In genomic region chr1:65264197-65264929, GRCh38 we compare ENCODE assay signal across 8 cellular contexts. TPM values are rescaled to one million over a fixed set of nuclear protein-coding genes. Genes with fewer than 3 reads are reported as not detected.
DNase-seq lines count a peak whose midpoint lies in the region; ATAC-seq, FAIRE-seq and TF ChIP-seq lines count a peak whose summit lies in the region.

No MANE protein-coding gene starts in this region.

- BruUV-seq in GM12878 (replicated peaks; lab: Mats Ljungman, UMichigan) = no TSS peak

- TF ChIP-seq RAD21 in GM12878 (IDR thresholded peaks at IDR 0.05; ENCODE audit: insufficient read depth, low read depth, low read length) = no peak

- 60% methylated on average over 15 of the region's 15 CpGs for WGBS in GM12878 (ENCODE audit: insufficient coverage, insufficient replicate concordance, low lambda C conversion rate, missing lambda C conversion rate)
- WGBS in small intestine, 3 donors = 12 to 17% (median 13%) methylated on average over 15 of the region's 15 CpGs

- SMC1A ChIA-PET in GM12878 (lab: Charles Lee; ENCODE audit: uncharacterized antibody, unreplicated experiment) = no interaction called here

- FAIRE-seq in GM12878 (lab: Jason Lieb, UNC) = no peak
- no peak for FAIRE-seq in small intestine (lab: Jason Lieb, UNC)

- H4K20me1 ChIP-seq in GM12878 (ENCODE audit: control insufficient read depth, insufficient read depth) = no peaks in the 10 kb centered on the region

- H3K9ac ChIP-seq in GM12878 (ENCODE audit: control insufficient read depth, insufficient read depth, low read length) = no peak overlapping the region
- H3K9ac ChIP-seq in iPS-20b (ENCODE audit: low read depth, low read length) = no peak overlapping the region

- H3K9me3 ChIP-seq in GM12878 (replicated peaks; ENCODE audit: control insufficient read depth, insufficient read depth, low read length) (no peaks in the 10 kb centered on the region), iPS-20b (ENCODE audit: insufficient read depth, low read depth, low read length) (no peaks in the 10 kb centered on the region), small intestine (ENCODE audit: control insufficient read depth, low read depth) (no peaks in the 10 kb centered on the region)

- no peak overlapping the region for H2AFZ ChIP-seq in GM12878 (ENCODE audit: control insufficient read depth, low read depth, low read length)

- H3K4me2 ChIP-seq in GM12878 (ENCODE audit: control insufficient read depth, insufficient read depth) = peak overlapping the region; percentile 22; the same call in 1 of the 2 replicates

- TF ChIP-seq EP300 in GM12878 (IDR thresholded peaks at IDR 0.05; ENCODE audit: borderline replicate concordance in 1 of 2, control insufficient read depth in 1 of 2, low read depth in 2 of 2, low read length in 2 of 2) = no peak

- no peak for TF ChIP-seq POLR2A in GM12878 (IDR thresholded peaks at IDR 0.05; ENCODE audit: low read depth, low read length)

- TF ChIP-seq CTCF in GM12878 (IDR thresholded peaks at IDR 0.05 in 2 of 3, conservative IDR thresholded peaks at IDR 0.05 in 1 of 3; ENCODE audit: control insufficient read depth in 2 of 3, extremely low read depth in 1 of 3, insufficient read depth in 1 of 3, low read depth in 3 of 3, low read length in 3 of 3) = no peak

- H3K4me3 ChIP-seq in GM12878 (no peak overlapping the region), iPS-20b (ENCODE audit: low read length) (peak overlapping the region; percentile 81), small intestine (ENCODE audit: low read depth in 1 of 2, low read length in 2 of 2) (no peak overlapping the region)

- ATAC-seq in GM12878 (no peak), HG02610 (IDR thresholded peaks at IDR 0.05; ENCODE audit: unreplicated experiment) (no peak), HG02798 (IDR thresholded peaks at IDR 0.05; ENCODE audit: poor library complexity, unreplicated experiment) (no peak), HG03571 (IDR thresholded peaks at IDR 0.05; ENCODE audit: unreplicated experiment) (no peak)

- POLR2A ChIA-PET in GM12878 (lab: Charles Lee) = no interaction called here

- H3K36me3 ChIP-seq in GM12878 (ENCODE audit: control insufficient read depth in 2 of 2, insufficient read depth in 2 of 2, low read length in 1 of 2) = no peaks in the 10 kb centered on the region
- no peaks in the 10 kb centered on the region for H3K36me3 ChIP-seq in iPS-20b (ENCODE audit: insufficient read depth, low read depth, low read length)
- no peaks in the 10 kb centered on the region for H3K36me3 ChIP-seq in small intestine (ENCODE audit: control insufficient read depth in 2 of 2, insufficient read depth in 2 of 2, low read length in 2 of 2)

- intact Hi-C loops in GM12878 (cut with micrococcal nuclease; ENCODE audit: unreplicated experiment) = no loop called here

- in situ Hi-C loops in GM12878 (cut with MboI) = no loop called here

- RAD21 ChIA-PET in GM12878 (lab: Charles Lee; ENCODE audit: unreplicated experiment) = no interaction called here

- H3K4me1 ChIP-seq in GM12878 (ENCODE audit: control insufficient read depth, insufficient read depth, low read length) = no peaks in the 10 kb centered on the region; the same call in none of the 2 replicates
- H3K4me1 ChIP-seq in iPS-20b (ENCODE audit: insufficient read depth, low read length) = peaks cover 23% of the 10 kb centered on the region
- no peaks in the 10 kb centered on the region for H3K4me1 ChIP-seq in small intestine (ENCODE audit: control insufficient read depth in 2 of 2, insufficient read depth in 1 of 2, low read depth in 1 of 2, low read length in 1 of 2)

- no peak overlapping the region for H3K27ac ChIP-seq in GM12878 (ENCODE audit: control insufficient read depth, insufficient read depth)
- no peak overlapping the region for H3K27ac ChIP-seq in iPS-20b (ENCODE audit: low read length)
- no peak overlapping the region for H3K27ac ChIP-seq in small intestine (ENCODE audit: low read depth in 1 of 2, low read length in 1 of 2)

- CTCF ChIA-PET in GM12878 (lab: Yijun Ruan, JAX) = interaction anchor here (0.7 kb wide), 1 partner anchor 56 kb away, joined by 3 read pairs; no protein-coding TSS in a partner anchor

- H3K27me3 ChIP-seq in GM12878 (replicated peaks in 1 of 2; ENCODE audit: control insufficient read depth in 2 of 2, insufficient read depth in 2 of 2, low read length in 1 of 2) (peaks cover 0 to 2% of the 10 kb centered on the region in 2 experiments; a peak in 2 of 4 replicates), iPS-20b (ENCODE audit: insufficient read depth, low read length) (peaks cover 17% of the 10 kb centered on the region), small intestine (ENCODE audit: control insufficient read depth in 2 of 2, insufficient read depth in 2 of 2, low read length in 2 of 2) (peaks cover 2 to 15% of the 10 kb centered on the region in 2 donors)

- H3K79me2 ChIP-seq in GM12878 (ENCODE audit: control insufficient read depth, insufficient read depth, low read length) = no peaks in the 10 kb centered on the region

- peak; percentile 58 for DNase-seq in D341Med (ENCODE audit: low spot score)
- peak; percentile 42 for DNase-seq in NCI-H2029 (lab: John Stamatoyannopoulos, UW)
- DNase-seq in GM12878 (ENCODE audit: low read depth, low spot score) = no peak
- peak; percentile 17 for DNase-seq in small intestine

TF ChIP-seq in GM12878, 131 proteins besides CTCF, POLR2A, EP300 and RAD21:
- TF ChIP-seq HDGF (IDR thresholded peaks at IDR 0.05) = no peak
- TF ChIP-seq BRCA1 (IDR thresholded peaks at IDR 0.05; ENCODE audit: low read depth, low read length) = no peak
- TF ChIP-seq ZBTB33 (IDR thresholded peaks at IDR 0.05) = no peak
- TF ChIP-seq SMAD1 (IDR thresholded peaks at IDR 0.05; ENCODE audit: low read depth, partially characterized antibody) = no peak
- no peak for TF ChIP-seq RBBP5 (conservative IDR thresholded peaks at IDR 0.05)
- no peak for TF ChIP-seq KDM1A (IDR thresholded peaks at IDR 0.05; ENCODE audit: borderline replicate concordance)
- no peak for TF ChIP-seq NKRF (conservative IDR thresholded peaks at IDR 0.05)
- no peak for TF ChIP-seq SMC3 (IDR thresholded peaks at IDR 0.05; ENCODE audit: borderline replicate concordance, low read length)
- no peak for TF ChIP-seq STAT1 (conservative IDR thresholded peaks at IDR 0.05)
- no peak for TF ChIP-seq ASH2L (IDR thresholded peaks at IDR 0.05; ENCODE audit: borderline replicate concordance, low read depth)
- no peak for TF ChIP-seq CBX5 (IDR thresholded peaks at IDR 0.05; ENCODE audit: low read depth)
- no peak for TF ChIP-seq ZBED1 (IDR thresholded peaks at IDR 0.05; ENCODE audit: borderline replicate concordance)
- TF ChIP-seq SIN3A (IDR thresholded peaks at IDR 0.05; ENCODE audit: low read depth, low read length) = no peak
- TF ChIP-seq MYB (IDR thresholded peaks at IDR 0.05; ENCODE audit: borderline replicate concordance, low read depth, low read length) = no peak

RNA-seq across cellular contexts. Expression of gene DNAJC6, which starts 45.0 kb away (rescaled TPM):
- not detected in 2 replicates for total RNA-seq in GM12878 (2013; cell fraction: nucleolus; rRNA removed)
- total RNA-seq in GM12878 (2014; rRNA removed) = 2.3 and 2.6 TPM in 2 replicates
- total RNA-seq in GM12878 (2014; rRNA removed; fragmentation: Illumina TruSeq; extraction: Trizol) = 2.9 and 3.0 TPM in 2 replicates
- 3.5 and 4.3 TPM in 2 replicates for total RNA-seq in GM12878 (2021)
- 0.77 TPM for polyA plus RNA-seq in GM12878 (2011; ENCODE audit: low read depth)
- polyA plus RNA-seq in GM12878 (2011; rRNA removed) = 0.08 and 0.20 TPM in 2 replicates
- polyA plus RNA-seq in GM12878 (2011; cell fraction: cytosol; rRNA removed) = 0.08 and 0.12 TPM in 2 replicates
- 0.06 and 0.28 TPM in 2 replicates for polyA plus RNA-seq in GM12878 (2011; cell fraction: nucleus; rRNA removed)
- polyA plus RNA-seq in GM12878 (2012) = 0.31 and 0.60 TPM in 2 replicates
- polyA plus RNA-seq in GM12878 (2014; fragmentation: Illumina TruSeq; extraction: Trizol) = 3.2 and 4.3 TPM in 2 replicates
- under 1 TPM; 0.39 to 0.55 TPM for polyA plus RNA-seq in GM12878 (2014; fragmentation: Nextera tagmentation; extraction: Ambion mirVana)
- polyA plus RNA-seq in GM12878 (2014; rRNA removed) = 2.3 and 2.7 TPM in 2 replicates
- 1 to 10 TPM; 2.9 to 3.3 TPM for polyA plus RNA-seq in GM12878 (2016; fragmentation: Nextera tagmentation; extraction: Ambion mirVana)
- polyA minus RNA-seq in GM12878 (2011; rRNA and poly(A)+ RNA removed) = 0.05 and 0.37 TPM in 2 replicates
- not detected in 2 replicates for polyA minus RNA-seq in GM12878 (2011; cell fraction: cytosol; rRNA and poly(A)+ RNA removed)
- polyA minus RNA-seq in GM12878 (2011; cell fraction: nucleus; rRNA and poly(A)+ RNA removed) = not detected in 2 replicates
- 1 to 10 TPM in 1 of 3 donors, under 1 TPM in 2; 0.22 to 2.5 (median 0.27) TPM for polyA plus RNA-seq in small intestine
